2 cellular contexts compared by ENCODE assay signal in genomic region chr20:35316086-35316485, GRCh38.
TF ChIP-seq lines count a peak whose summit lies in the region.

No MANE protein-coding gene starts in this region.

TF ChIP-seq in GM23338, 12 proteins besides CTCF, POLR2A, EP300 and RAD21:
- TF ChIP-seq POLR2AphosphoS5 (IDR thresholded peaks at IDR 0.05; ENCODE audit: low read depth), result no peak
- TF ChIP-seq NANOG (IDR thresholded peaks at IDR 0.05; ENCODE audit: borderline replicate concordance), result no peak
- TF ChIP-seq EZH2 (IDR thresholded peaks at IDR 0.05; ENCODE audit: low read depth, unreplicated experiment), result no peak
- no peak for TF ChIP-seq REST (IDR thresholded peaks at IDR 0.05; ENCODE audit: unreplicated experiment)
- TF ChIP-seq STAT1 (IDR thresholded peaks at IDR 0.05; ENCODE audit: unreplicated experiment), result no peak
- no peak for TF ChIP-seq ETS1 (IDR thresholded peaks at IDR 0.05)
- TF ChIP-seq JUNB (IDR thresholded peaks at IDR 0.05; ENCODE audit: unreplicated experiment), result no peak
- no peak for TF ChIP-seq EZH2phosphoT487 (IDR thresholded peaks at IDR 0.05; ENCODE audit: unreplicated experiment)
- no peak for TF ChIP-seq ZNF462 (CRISPR knock-in tag; IDR thresholded peaks at IDR 0.05)
- TF ChIP-seq ZNF114 (CRISPR knock-in tag; IDR thresholded peaks at IDR 0.05), result no peak
- no peak for TF ChIP-seq CREB1 (CRISPR knock-in tag; IDR thresholded peaks at IDR 0.05; ENCODE audit: low read depth)
- TF ChIP-seq ZNF331 (CRISPR knock-in tag; IDR thresholded peaks at IDR 0.05; ENCODE audit: low read depth), result no peak

TF ChIP-seq in H1, 55 proteins besides CTCF, POLR2A, EP300 and RAD21:
- TF ChIP-seq SAP30 (IDR thresholded peaks at IDR 0.05; ENCODE audit: insufficient read depth, insufficient replicate concordance, low read length) (no peak), TAF1 (IDR thresholded peaks at IDR 0.05; ENCODE audit: low read depth, low read length) (no peak), JUN (IDR thresholded peaks at IDR 0.05; ENCODE audit: low read depth, low read length) (no peak), MAX (IDR thresholded peaks at IDR 0.05) (no peak), RNF2 (IDR thresholded peaks at IDR 0.05; ENCODE audit: borderline replicate concordance, low read depth, low read length, missing control alignments, poor library complexity, severe bottlenecking) (no peak), USF2 (IDR thresholded peaks at IDR 0.05; ENCODE audit: low read length) (no peak), SP2 (IDR thresholded peaks at IDR 0.05; ENCODE audit: low read length) (no peak), GTF2F1 (IDR thresholded peaks at IDR 0.05; ENCODE audit: borderline replicate concordance, low read depth, low read length) (no peak), POLR2AphosphoS5 (IDR thresholded peaks at IDR 0.05; ENCODE audit: low read depth, low read length) (no peak), CREB1 (IDR thresholded peaks at IDR 0.05) (no peak), CEBPB (IDR thresholded peaks at IDR 0.05; ENCODE audit: low read depth, low read length) (no peak), SIN3A (conservative IDR thresholded peaks at IDR 0.05 in 1 of 2, IDR thresholded peaks at IDR 0.05 in 1 of 2; ENCODE audit: low read depth in 1 of 2, low read length in 2 of 2) (no peak), CHD1 (IDR thresholded peaks at IDR 0.05; ENCODE audit: low read depth, low read length) (no peak), BCL11A (IDR thresholded peaks at IDR 0.05; ENCODE audit: low read depth in 2 of 2, low read length in 2 of 2) (no peak), HDAC2 (IDR thresholded peaks at IDR 0.05; ENCODE audit: borderline replicate concordance in 1 of 2, low read depth in 2 of 2, low read length in 2 of 2) (no peak), KDM4A (IDR thresholded peaks at IDR 0.05; ENCODE audit: low read depth, low read length, severe bottlenecking) (no peak), SIX5 (IDR thresholded peaks at IDR 0.05; ENCODE audit: low read depth, low read length) (no peak), RBBP5 (IDR thresholded peaks at IDR 0.05; ENCODE audit: borderline replicate concordance, low read depth, low read length) (no peak), TAF7 (optimal IDR thresholded peaks at IDR 0.05; ENCODE audit: borderline replicate concordance, low read depth, low read length) (no peak)
